ENCODE assay signal across 8 cellular contexts in the genomic region with DNA sequence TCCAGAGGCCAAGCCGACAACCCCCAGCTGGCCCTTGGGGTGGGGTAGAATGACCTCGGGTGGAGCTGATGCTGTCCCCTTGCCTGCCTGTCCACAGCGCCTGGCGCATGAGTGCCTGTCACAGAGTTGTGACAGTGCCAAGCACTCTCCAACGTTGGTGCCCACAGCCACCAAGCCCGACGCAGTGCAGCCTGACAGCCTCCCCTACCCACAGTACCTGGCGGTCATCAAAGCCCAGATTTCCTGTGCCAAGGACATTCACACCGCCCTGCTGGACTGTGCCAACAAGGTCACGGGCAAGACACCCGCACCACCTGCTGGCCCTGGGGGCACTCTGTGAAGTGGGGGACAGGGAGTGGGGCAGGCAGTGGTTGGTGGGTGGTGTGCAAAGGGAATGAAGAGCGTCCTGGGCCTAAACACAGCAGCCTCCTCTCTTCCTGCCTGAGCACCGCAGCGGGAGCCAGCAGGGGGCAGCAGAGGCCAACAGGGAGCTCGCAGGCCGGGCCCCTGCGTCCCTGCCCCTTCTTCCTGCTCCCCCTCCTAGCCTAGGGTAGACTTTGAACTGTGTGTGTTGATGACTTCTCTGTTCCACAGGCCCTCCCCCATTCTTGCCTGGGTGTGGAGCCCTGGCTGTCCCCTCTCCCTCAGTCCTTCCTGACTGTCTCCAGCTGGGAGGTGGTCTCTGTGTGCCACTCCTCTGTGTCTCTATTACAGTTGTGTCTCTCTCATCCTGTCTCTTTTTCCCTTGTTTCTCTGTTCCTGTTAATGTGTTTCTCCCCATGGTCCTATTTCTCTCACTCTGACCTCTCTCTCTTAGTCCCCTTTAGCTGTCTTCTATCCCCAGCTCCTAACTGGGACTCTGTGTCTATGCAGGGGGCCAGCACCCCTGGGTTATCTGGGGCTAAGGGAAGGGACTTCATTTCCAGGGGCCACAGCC.
DNase-seq lines count a peak whose midpoint lies in the region.

No MANE protein-coding gene starts in this region.

- H3K4me1 ChIP-seq in HUES6 (ENCODE audit: control insufficient read depth, insufficient read depth, low read length) (peaks cover 28% of the 10 kb centered on the region), mucosa of rectum (ENCODE audit: control insufficient read depth in 2 of 2, insufficient read depth in 2 of 2, low read length in 2 of 2) (peaks cover 46 to 53% of the 10 kb centered on the region in 2 donors)

- 0 out of 2 replicates have a peak overlapping the region, but pooled peaks have one; percentile 13 for H3K4me3 ChIP-seq in HUES6 (ENCODE audit: low read depth, low read length)
- H3K4me3 ChIP-seq in mucosa of rectum (ENCODE audit: low read length in 2 of 2): peak overlapping the region; percentile 25 to 56

- H3K9ac ChIP-seq in HUES6 (ENCODE audit: low read length) (peak overlapping the region; percentile 9), mucosa of rectum (ENCODE audit: low read depth in 1 of 2, low read length in 2 of 2) (peak overlapping the region; percentile 79 to 84)

- peaks cover 31% of the 10 kb centered on the region for H3K36me3 ChIP-seq in HUES6 (ENCODE audit: control insufficient read depth, insufficient read depth, low read length)
- H3K36me3 ChIP-seq in mucosa of rectum (ENCODE audit: control insufficient read depth in 2 of 2, insufficient read depth in 2 of 2, low read length in 2 of 2): peaks cover 16 to 20% of the 10 kb centered on the region in 2 donors

- no peaks in the 10 kb centered on the region for H3K9me3 ChIP-seq in HUES6 (ENCODE audit: control insufficient read depth, insufficient read depth, low read depth, low read length)
- H3K9me3 ChIP-seq in mucosa of rectum (ENCODE audit: control insufficient read depth in 2 of 2, low read length in 2 of 2): no peaks in the 10 kb centered on the region

- H3K27ac ChIP-seq in HUES6 (ENCODE audit: low read depth, low read length) (peak overlapping the region; percentile 41; the same call in 1 of the 2 replicates), mucosa of rectum (ENCODE audit: low read depth in 2 of 2, low read length in 2 of 2) (peak overlapping the region; percentile 97 to 99)

- H3K27me3 ChIP-seq in HUES6 (ENCODE audit: control insufficient read depth, insufficient read depth, low read length) (no peaks in the 10 kb centered on the region), mucosa of rectum (ENCODE audit: control insufficient read depth in 2 of 2, insufficient read depth in 2 of 2, low read length in 2 of 2) (no peaks in the 10 kb centered on the region)

- DNase-seq in NCI-H524 (lab: John Stamatoyannopoulos, UW) (peak; percentile 35 to 60), NCI-H524 treated with DMSO at 0.1 percent for 48 hours (lab: John Stamatoyannopoulos, UW) (no peak), OCI-M1 (lab: John Stamatoyannopoulos, UW) (peak; percentile 93), activated T-cell treated with anti-CD3 and anti-CD28 coated beads for 1 hour (ENCODE audit: low read depth) (peak; percentile 98), epidermal melanocyte (ENCODE audit: insufficient read length, low spot score) (peak; percentile 83)
- peak; percentile 89 to 95 for DNase-seq in stimulated activated CD8-positive, alpha-beta memory T cell treated with anti-CD3 and anti-CD28 coated beads, Interleukin-7, amount 100 ng/mL, for 1 hour (ENCODE audit: low read depth in 2 of 2)
